ENCODE assay signal across 19 cellular contexts in the genomic region with DNA sequence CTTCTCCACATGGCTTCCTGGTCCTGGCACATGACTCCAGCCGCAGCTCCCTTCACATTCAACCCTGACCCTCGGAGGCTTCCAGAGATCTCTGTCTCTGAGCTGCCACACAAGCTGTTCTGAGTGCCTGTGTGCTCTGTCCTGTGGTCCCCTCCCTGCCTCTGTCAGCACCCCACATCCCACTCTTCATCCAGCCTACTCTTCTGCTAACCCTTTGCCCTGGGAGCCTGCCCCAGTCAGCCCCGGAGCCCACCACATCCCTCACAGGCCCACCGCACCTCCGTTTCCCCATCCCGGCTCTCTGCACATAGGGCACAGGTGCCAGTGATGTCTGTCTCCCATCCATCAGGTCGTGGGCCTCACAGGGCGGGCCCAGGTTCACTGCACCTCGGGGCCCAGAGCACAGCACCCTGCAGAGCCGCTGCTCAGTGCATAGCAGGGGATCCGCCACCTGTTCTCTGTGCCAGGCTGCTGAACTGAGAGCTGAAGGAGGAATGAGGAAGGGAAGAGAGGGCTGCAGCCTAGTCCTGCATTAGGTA.
"Had no signal": no experiment of that assay in that cellular context is flagged by ENCODE, and none has a peak within 500 bp of the region (broad histone marks: within the 10 kb centered on the region; RNA-seq: fewer than 3 reads in every experiment).

No MANE protein-coding gene starts in this region.

- ATAC-seq: activated T-cell treated with anti-CD3 and anti-CD28 coated beads, Interleukin-2, amount 50 U/mL, for 4 hours; PC-3; T-helper 17 cell had no signal

- DNase-seq: activated B cell treated with CpG ODN at 0.5 μM for 24 hours; activated CD4-positive, alpha-beta memory T cell treated with anti-CD3 and anti-CD28 coated beads for 36 hours; activated CD4-positive, alpha-beta T cell treated with anti-CD3 and anti-CD28 coated beads for 1 hour; activated CD4-positive, alpha-beta T cell treated with anti-CD3 and anti-CD28 coated beads, Interleukin-2, amount 10 ng/mL, durations not matched to agents 24 days and 14 days; activated CD8-positive, alpha-beta memory T cell treated with anti-CD3 and anti-CD28 coated beads for 24 hours; activated gamma-delta T cell; activated naive CD4-positive, alpha-beta T cell treated with anti-CD3 and anti-CD28 coated beads for 36 hours; activated T-cell treated with anti-CD3 and anti-CD28 coated beads, Interleukin-2, amount 50 U/mL, for 4 hours; amygdala; caudate nucleus; MM.1S; NCI-H187; NCI-H2081; NCI-H526 treated with DMSO at 0.1 percent for 48 hours; NK-92 treated with Interleukin-12 subunit alpha and Interleukin-12 subunit beta, amount 100 ng/mL, for 24 hours; PC-3; SIG-M5; T-helper 17 cell; T-helper 9 cell had no signal
